In the genomic region with DNA sequence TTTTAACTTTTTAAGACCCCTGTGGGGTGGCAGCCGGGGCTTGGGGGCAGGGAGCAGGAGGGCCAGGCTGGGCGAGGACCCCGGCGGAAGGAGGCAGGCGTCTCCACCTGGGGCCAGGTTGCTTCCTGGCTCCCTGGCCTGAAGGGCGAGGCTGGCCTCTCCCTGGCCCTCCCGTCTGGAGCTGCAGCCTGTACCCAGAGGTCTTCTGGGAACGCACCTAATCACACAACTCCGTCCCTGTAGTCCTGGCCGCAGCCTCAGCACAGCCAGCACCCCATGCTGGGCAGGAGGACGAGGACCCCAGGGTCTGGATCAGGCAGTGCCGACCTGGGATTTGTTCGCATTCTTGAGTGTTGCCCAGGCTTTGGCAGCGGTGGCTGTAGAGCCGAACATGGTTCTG, we compare ENCODE assay signal across 28 cellular contexts. TPM values are rescaled to one million over a fixed set of nuclear protein-coding genes. Genes with fewer than 3 reads are reported as not detected.
DNase-seq lines count a peak whose midpoint lies in the region; ATAC-seq, FAIRE-seq and TF ChIP-seq lines count a peak whose summit lies in the region.
"Had no signal": no experiment of that assay in that cellular context is flagged by ENCODE, and none has a peak within 500 bp of the region (broad histone marks: within the 10 kb centered on the region; RNA-seq: fewer than 3 reads in every experiment).

No MANE protein-coding gene starts in this region.

- ATAC-seq in Right ventricle myocardium superior (ENCODE audit: poor library complexity) = no peak
- no peak for ATAC-seq in right cardiac atrium
- no peak for ATAC-seq in left cardiac atrium
- ATAC-seq in GM21717 (IDR thresholded peaks at IDR 0.05; ENCODE audit: unreplicated experiment) = no peak
- ATAC-seq: GM12878 had no signal

- no peak overlapping the region for H3K9ac ChIP-seq in kidney (ENCODE audit: low read length in 2 of 2)
- H3K9ac ChIP-seq: BLaER1 had no signal

- no peaks in the 10 kb centered on the region for H3K79me2 ChIP-seq in osteoblast (ENCODE audit: insufficient read depth, low read length)

- no peak overlapping the region for H2AFZ ChIP-seq in osteoblast (ENCODE audit: low read length)

- no peaks in the 10 kb centered on the region for H4K20me1 ChIP-seq in osteoblast (ENCODE audit: insufficient read depth, low read length)
- H4K20me1 ChIP-seq: BLaER1 had no signal

- WGBS in right cardiac atrium = 72% methylated on average over 15 of the region's 15 CpGs

- DNase-seq in Right ventricle myocardium superior (peak; percentile 17), cardiac septum (ENCODE audit: low spot score) (no peak), right cardiac atrium (peak; percentile 4 to 40 (median 36)), left cardiac atrium (no peak), kidney (peak; percentile 62), osteoblast (ENCODE audit: insufficient read length, low spot score, missing footprints) (peak; percentile 51), LoVo (ENCODE audit: low spot score) (no peak)
- DNase-seq: 8988T; ACHN; BE2C; C1 segment of cervical spinal cord; CD4-positive, alpha-beta memory T cell; CD4-positive, CD25-positive, alpha-beta regulatory T cell; CD8-positive, alpha-beta memory T cell; COR-L47; DMS 273 treated with DMSO at 0.1 percent for 48 hours; DMS153; DMS53; DMS79; DND-41; EL; GDM1 had no signal

- H3K4me1 ChIP-seq in right cardiac atrium (ENCODE audit: control insufficient read depth, insufficient read depth, low read length) = no peaks in the 10 kb centered on the region
- no peaks in the 10 kb centered on the region for H3K4me1 ChIP-seq in kidney (ENCODE audit: control insufficient read depth in 1 of 2, insufficient read depth in 1 of 2, low read depth in 1 of 2, low read length in 2 of 2)
- H3K4me1 ChIP-seq in osteoblast (ENCODE audit: insufficient read depth, low read length) = no peaks in the 10 kb centered on the region
- H3K4me1 ChIP-seq: BE2C had no signal

- H3K9me3 ChIP-seq in right cardiac atrium (ENCODE audit: control insufficient read depth, low read length) (no peaks in the 10 kb centered on the region), kidney (ENCODE audit: control insufficient read depth in 1 of 2, low read length in 2 of 2) (no peaks in the 10 kb centered on the region), osteoblast (ENCODE audit: low read depth, low read length) (no peaks in the 10 kb centered on the region)
- H3K9me3 ChIP-seq: BE2C had no signal

- intact Hi-C loops in Right ventricle myocardium superior (cut with DNase I) (no loop called here), cardiac septum (cut with DNase I) (no loop called here), right cardiac atrium (cut with DNase I) (no loop called here), left cardiac atrium (cut with DNase I) (no loop called here), kidney (cut with DNase I) (no loop called here)

- FAIRE-seq in kidney (lab: Jason Lieb, UNC) = no peak
- FAIRE-seq: GM12878, GM12892, GM18507 had no signal

- no peak for TF ChIP-seq CTCF in kidney (IDR thresholded peaks at IDR 0.05; ENCODE audit: borderline replicate concordance, extremely low read depth, insufficient read depth)
- TF ChIP-seq CTCF in osteoblast (IDR thresholded peaks at IDR 0.05; ENCODE audit: extremely low read depth, low read depth, low read length) = no peak

- no peaks in the 10 kb centered on the region for H3K36me3 ChIP-seq in kidney (ENCODE audit: control insufficient read depth in 1 of 2, insufficient read depth in 2 of 2, low read length in 2 of 2)
- no peaks in the 10 kb centered on the region for H3K36me3 ChIP-seq in osteoblast (ENCODE audit: insufficient read depth, low read length)
- H3K36me3 ChIP-seq: BE2C, BLaER1 had no signal

- no peaks in the 10 kb centered on the region for H3K27me3 ChIP-seq in right cardiac atrium (ENCODE audit: control insufficient read depth, insufficient read depth)
- H3K27me3 ChIP-seq in osteoblast (ENCODE audit: insufficient read depth, low read length) = no peaks in the 10 kb centered on the region
- H3K27me3 ChIP-seq: BE2C, BLaER1 had no signal

- H3K27ac ChIP-seq in right cardiac atrium (ENCODE audit: low read length) (no peak overlapping the region), kidney (ENCODE audit: low read depth in 2 of 2, low read length in 2 of 2) (no peak overlapping the region), osteoblast (ENCODE audit: low read depth, low read length) (no peak overlapping the region)
- H3K27ac ChIP-seq: BLaER1 had no signal

- no peak overlapping the region for H3K4me3 ChIP-seq in right cardiac atrium (ENCODE audit: low read length)
- no peak overlapping the region for H3K4me3 ChIP-seq in kidney (ENCODE audit: low read length in 2 of 2)
- no peak overlapping the region for H3K4me3 ChIP-seq in osteoblast (ENCODE audit: insufficient read depth, low read length)
- H3K4me3 ChIP-seq: BLaER1, GM12878 had no signal

- H3K4me2 ChIP-seq in osteoblast (ENCODE audit: insufficient read depth, low read length) = no peak overlapping the region
- H3K4me2 ChIP-seq: BLaER1 had no signal

RNA-seq across cellular contexts. Expression of a gene that starts 14.1 kb away (rescaled TPM):
- 0.56 TPM for total RNA-seq in Right ventricle myocardium superior
- 0.35 TPM for total RNA-seq in cardiac septum
- total RNA-seq in right cardiac atrium = 1 to 10 TPM in 2 of 4 donors, under 1 TPM in 2; 0.53 to 1.5 (median 0.94) TPM
- polyA plus RNA-seq in right cardiac atrium = 0.27 TPM
- total RNA-seq in left cardiac atrium = under 1 TPM; 0.52 to 0.53 TPM
- total RNA-seq in kidney = 2.4 TPM
- polyA plus RNA-seq in kidney (ENCODE audit: insufficient read depth, low read depth, low replicate concordance) = 0.15 TPM
- total RNA-seq in osteoblast = 0.29 and 0.36 TPM in 2 replicates
- total RNA-seq: Daoy had no signal

Comparison
In these comparisons a context has a peak if more than half of its experiments do, and no peak if none do; other contexts are left out.
1. DNase-seq: peak in Right ventricle myocardium superior (single experiment), right cardiac atrium (3 of 3), kidney (single experiment) and osteoblast (single experiment); none in cardiac septum (single experiment), left cardiac atrium (single experiment) and LoVo (single experiment).